Comparison of ENCODE assay signal across 19 cellular contexts in genomic region chr10:113610636-113611601, GRCh38. TPM values are rescaled to one million over a fixed set of nuclear protein-coding genes. Genes with fewer than 3 reads are reported as not detected.
DNase-seq lines count a peak whose midpoint lies in the region; ATAC-seq and TF ChIP-seq lines count a peak whose summit lies in the region.
"Had no signal": no experiment of that assay in that cellular context is flagged by ENCODE, and none has a peak within 500 bp of the region (broad histone marks: within the 10 kb centered on the region; RNA-seq: fewer than 3 reads in every experiment).

No MANE protein-coding gene starts in this region.

- H3K4me1 ChIP-seq in right atrium auricular region (peaks cover 0 to 18% of the 10 kb centered on the region in 2 donors), heart left ventricle (peaks cover 0 to 61% (median 25%) of the 10 kb centered on the region in 12 donors), neural progenitor cell (peaks cover 27% of the 10 kb centered on the region)
- H3K4me1 ChIP-seq: A549, testis had no signal

- no peaks in the 10 kb centered on the region for H3K79me2 ChIP-seq in neural progenitor cell (ENCODE audit: low read depth)

- peak overlapping the region; percentile 59 for H3K27ac Mint-ChIP-seq in neural progenitor cell
- H3K27ac Mint-ChIP-seq: activated naive CD4-positive, alpha-beta T cell treated with anti-CD3 and anti-CD28 coated beads for 36 hours had no signal

- H3K9me3 ChIP-seq in right atrium auricular region (no peaks in the 10 kb centered on the region), heart left ventricle (no peaks in the 10 kb centered on the region), neural progenitor cell (ENCODE audit: low read depth) (no peaks in the 10 kb centered on the region)
- H3K9me3 ChIP-seq: A549, testis had no signal

- peak; percentile 18 for ATAC-seq in Right ventricle myocardium inferior
- ATAC-seq in heart left ventricle: peak in 2 of 4 donors; percentile 26 to 29
- ATAC-seq in omental fat pad (ENCODE audit: low FRiP score): no peak
- ATAC-seq: A549 had no signal

- no peaks in the 10 kb centered on the region for H3K9me3 Mint-ChIP-seq in neural progenitor cell
- H3K9me3 Mint-ChIP-seq: activated naive CD4-positive, alpha-beta T cell treated with anti-CD3 and anti-CD28 coated beads for 36 hours had no signal

- H3K4me3 ChIP-seq in right atrium auricular region (no peak overlapping the region), heart left ventricle (no peak overlapping the region), neural progenitor cell (no peak overlapping the region)
- H3K4me3 ChIP-seq: A549, testis had no signal

- peaks cover 2% of the 10 kb centered on the region for H4K20me1 ChIP-seq in neural progenitor cell (ENCODE audit: low read depth)

- H3K27me3 Mint-ChIP-seq in neural progenitor cell (ENCODE audit: insufficient read depth, low read depth): peaks cover 18% of the 10 kb centered on the region

- no peak for TF ChIP-seq POLR2A in heart left ventricle (IDR thresholded peaks at IDR 0.05)

- intact Hi-C loops in Right ventricle myocardium inferior (cut with DNase I) (no loop called here), heart left ventricle (cut with DNase I) (no loop called here)

- no peaks in the 10 kb centered on the region for H3K36me3 Mint-ChIP-seq in neural progenitor cell

- H3K4me2 ChIP-seq in neural progenitor cell: peak overlapping the region; percentile 31
- H3K4me2 ChIP-seq: A549 had no signal

- no peaks in the 10 kb centered on the region for H3K27me3 ChIP-seq in right atrium auricular region
- peaks cover 0 to 9% (median 0%) of the 10 kb centered on the region in 9 donors for H3K27me3 ChIP-seq in heart left ventricle
- H3K27me3 ChIP-seq in neural progenitor cell: peaks cover 26% of the 10 kb centered on the region
- H3K27me3 ChIP-seq: testis had no signal

- peaks cover 74% of the 10 kb centered on the region for H3K36me3 ChIP-seq in right atrium auricular region
- peaks cover 0 to 95% (median 14%) of the 10 kb centered on the region in 9 donors for H3K36me3 ChIP-seq in heart left ventricle
- no peaks in the 10 kb centered on the region for H3K36me3 ChIP-seq in neural progenitor cell

- peaks cover 60% of the 10 kb centered on the region for H3K4me1 Mint-ChIP-seq in neural progenitor cell

- H3K4me3 Mint-ChIP-seq in neural progenitor cell: peak overlapping the region; percentile 25
- H3K4me3 Mint-ChIP-seq: activated naive CD4-positive, alpha-beta T cell treated with anti-CD3 and anti-CD28 coated beads for 36 hours had no signal

- WGBS in heart left ventricle, 4 donors: 31 to 37% (median 33%) methylated on average over 26 of the region's 26 CpGs

- DNase-seq in Right ventricle myocardium inferior (ENCODE audit: missing footprints) (no peak), right atrium auricular region (ENCODE audit: low spot score) (no peak), heart left ventricle (peak in 1 of 5 donors; percentile 43), neural progenitor cell (ENCODE audit: low spot score) (peak; percentile 61), NCI-H2107 treated with DMSO at 0.1 percent for 48 hours (lab: John Stamatoyannopoulos, UW; ENCODE audit: unreplicated experiment) (no peak), NCI-H526 (lab: John Stamatoyannopoulos, UW) (no peak), substantia nigra (lab: John Stamatoyannopoulos, UW) (no peak), omental fat pad (ENCODE audit: low spot score) (no peak)
- DNase-seq: activated CD4-positive, alpha-beta T cell treated with anti-CD3 and anti-CD28 coated beads, Interleukin-2, amount 50 U/mL, for 48 hours; activated naive CD4-positive, alpha-beta T cell treated with anti-CD3 and anti-CD28 coated beads for 36 hours; activated T-cell treated with anti-CD3 and anti-CD28 coated beads, Interleukin-2, amount 50 U/mL, for 1 hour; aorta; C1 segment of cervical spinal cord; stimulated activated CD4-positive, alpha-beta T cell treated with anti-CD3 and anti-CD28 coated beads, Interleukin-12 subunit alpha, Interleukin-12 subunit beta, amount 100 ng/mL, for 4 hours; T-helper 1 cell; testis had no signal

- H3K27ac ChIP-seq in right atrium auricular region: peak overlapping the region in 1 of 2 donors; percentile 6
- H3K27ac ChIP-seq in heart left ventricle: peak overlapping the region in 8 of 12 donors; percentile 10 to 60 (median 44)
- no peak overlapping the region for H3K27ac ChIP-seq in neural progenitor cell
- no peak overlapping the region for H3K27ac ChIP-seq in substantia nigra (ENCODE audit: low read depth, low read length, poor library complexity, severe bottlenecking)
- H3K27ac ChIP-seq: A549, testis had no signal

- H3F3A ChIP-seq in neural progenitor cell (ENCODE audit: low read depth): peaks cover 26% of the 10 kb centered on the region

- H3K9ac ChIP-seq in neural progenitor cell: no peak overlapping the region

- H2AFZ ChIP-seq in neural progenitor cell (replicated peaks): peak overlapping the region; percentile 48

- TF ChIP-seq CTCF in right atrium auricular region (IDR thresholded peaks at IDR 0.05): no peak
- no peak for TF ChIP-seq CTCF in heart left ventricle (IDR thresholded peaks at IDR 0.05)
- peak; percentile 35 for TF ChIP-seq CTCF in neural progenitor cell (IDR thresholded peaks at IDR 0.05)
- TF ChIP-seq CTCF in omental fat pad (IDR thresholded peaks at IDR 0.05): no peak

RNA-seq across cellular contexts. Expression of gene NRAP, which starts 52.9 kb away (rescaled TPM):
- 1,026 TPM for total RNA-seq in Right ventricle myocardium inferior
- 100 to 1,000 TPM; 229 to 610 TPM for total RNA-seq in right atrium auricular region
- 1,000 to 10,000 TPM in 6 of 9 donors, 100 to 1,000 TPM in 3; 651 to 2,789 (median 1,196) TPM for total RNA-seq in heart left ventricle
- polyA plus RNA-seq in heart left ventricle: 100 to 1,000 TPM; 278 to 301 TPM
- total RNA-seq in neural progenitor cell (ENCODE audit: low replicate concordance): not detected in 2 replicates
- not detected for total RNA-seq in omental fat pad
- total RNA-seq: activated naive CD4-positive, alpha-beta T cell treated with anti-CD3 and anti-CD28 coated beads for 36 hours; aorta had no signal
- polyA plus RNA-seq: A549 had no signal

RNA-seq across cellular contexts. Expression of gene HABP2, which starts 58.1 kb away (rescaled TPM):
- total RNA-seq in Right ventricle myocardium inferior (not detected), right atrium auricular region (not detected), heart left ventricle (under 1 TPM in 1 of 9 donors, not detected in 8; 0.23 TPM), neural progenitor cell (ENCODE audit: low replicate concordance) (not detected in 2 replicates), omental fat pad (not detected)
- under 1 TPM in 1 of 2 donors, not detected in 1; 0.30 TPM for polyA plus RNA-seq in heart left ventricle
- total RNA-seq: activated naive CD4-positive, alpha-beta T cell treated with anti-CD3 and anti-CD28 coated beads for 36 hours; aorta; fibroblast of villous mesenchyme; NCI-H460 had no signal
- polyA plus RNA-seq: aorta had no signal

Comparison
In these comparisons a context has a peak if more than half of its experiments do, and no peak if none do; other contexts are left out.
1. H3K27ac ChIP-seq: peak in heart left ventricle (8 of 12); none in neural progenitor cell (single experiment) and substantia nigra (single experiment).
2. RNA of gene NRAP, which starts 52.9 kb away (total RNA-seq): 651 to 2,789 TPM in heart left ventricle, 1,026 TPM in Right ventricle myocardium inferior (single experiment) and 229 to 610 TPM in right atrium auricular region; not detected in neural progenitor cell and not detected in omental fat pad; every median in the first group is over 100 times any median in the second.